1 cellular context compared by ENCODE assay signal in genomic region chr2:11483806-11484147, GRCh38.
TF ChIP-seq lines count a peak whose summit lies in the region.

No MANE protein-coding gene starts in this region.

TF ChIP-seq in HEK293, 187 proteins besides CTCF, POLR2A, EP300 and RAD21 (continued from another document):
- TF ChIP-seq, protein P1, sequence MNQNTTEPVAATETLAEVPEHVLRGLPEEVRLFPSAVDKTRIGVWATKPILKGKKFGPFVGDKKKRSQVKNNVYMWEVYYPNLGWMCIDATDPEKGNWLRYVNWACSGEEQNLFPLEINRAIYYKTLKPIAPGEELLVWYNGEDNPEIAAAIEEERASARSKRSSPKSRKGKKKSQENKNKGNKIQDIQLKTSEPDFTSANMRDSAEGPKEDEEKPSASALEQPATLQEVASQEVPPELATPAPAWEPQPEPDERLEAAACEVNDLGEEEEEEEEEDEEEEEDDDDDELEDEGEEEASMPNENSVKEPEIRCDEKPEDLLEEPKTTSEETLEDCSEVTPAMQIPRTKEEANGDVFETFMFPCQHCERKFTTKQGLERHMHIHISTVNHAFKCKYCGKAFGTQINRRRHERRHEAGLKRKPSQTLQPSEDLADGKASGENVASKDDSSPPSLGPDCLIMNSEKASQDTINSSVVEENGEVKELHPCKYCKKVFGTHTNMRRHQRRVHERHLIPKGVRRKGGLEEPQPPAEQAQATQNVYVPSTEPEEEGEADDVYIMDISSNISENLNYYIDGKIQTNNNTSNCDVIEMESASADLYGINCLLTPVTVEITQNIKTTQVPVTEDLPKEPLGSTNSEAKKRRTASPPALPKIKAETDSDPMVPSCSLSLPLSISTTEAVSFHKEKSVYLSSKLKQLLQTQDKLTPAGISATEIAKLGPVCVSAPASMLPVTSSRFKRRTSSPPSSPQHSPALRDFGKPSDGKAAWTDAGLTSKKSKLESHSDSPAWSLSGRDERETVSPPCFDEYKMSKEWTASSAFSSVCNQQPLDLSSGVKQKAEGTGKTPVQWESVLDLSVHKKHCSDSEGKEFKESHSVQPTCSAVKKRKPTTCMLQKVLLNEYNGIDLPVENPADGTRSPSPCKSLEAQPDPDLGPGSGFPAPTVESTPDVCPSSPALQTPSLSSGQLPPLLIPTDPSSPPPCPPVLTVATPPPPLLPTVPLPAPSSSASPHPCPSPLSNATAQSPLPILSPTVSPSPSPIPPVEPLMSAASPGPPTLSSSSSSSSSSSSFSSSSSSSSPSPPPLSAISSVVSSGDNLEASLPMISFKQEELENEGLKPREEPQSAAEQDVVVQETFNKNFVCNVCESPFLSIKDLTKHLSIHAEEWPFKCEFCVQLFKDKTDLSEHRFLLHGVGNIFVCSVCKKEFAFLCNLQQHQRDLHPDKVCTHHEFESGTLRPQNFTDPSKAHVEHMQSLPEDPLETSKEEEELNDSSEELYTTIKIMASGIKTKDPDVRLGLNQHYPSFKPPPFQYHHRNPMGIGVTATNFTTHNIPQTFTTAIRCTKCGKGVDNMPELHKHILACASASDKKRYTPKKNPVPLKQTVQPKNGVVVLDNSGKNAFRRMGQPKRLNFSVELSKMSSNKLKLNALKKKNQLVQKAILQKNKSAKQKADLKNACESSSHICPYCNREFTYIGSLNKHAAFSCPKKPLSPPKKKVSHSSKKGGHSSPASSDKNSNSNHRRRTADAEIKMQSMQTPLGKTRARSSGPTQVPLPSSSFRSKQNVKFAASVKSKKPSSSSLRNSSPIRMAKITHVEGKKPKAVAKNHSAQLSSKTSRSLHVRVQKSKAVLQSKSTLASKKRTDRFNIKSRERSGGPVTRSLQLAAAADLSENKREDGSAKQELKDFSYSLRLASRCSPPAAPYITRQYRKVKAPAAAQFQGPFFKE (tag by site-specific recombination; IDR thresholded peaks at IDR 0.05; ENCODE audit: borderline replicate concordance): no peak
- TF ChIP-seq FEZF1 (tag by site-specific recombination; IDR thresholded peaks at IDR 0.05) (peak; percentile 88), BCL11A (tag by site-specific recombination; IDR thresholded peaks at IDR 0.05; ENCODE audit: low read depth) (no peak), ZNF501 (tag by site-specific recombination; IDR thresholded peaks at IDR 0.05) (no peak), ZNF843 (tag by site-specific recombination; IDR thresholded peaks at IDR 0.05) (peak; percentile 54; the same call in 1 of the 2 replicates), ZNF571 (tag by site-specific recombination; IDR thresholded peaks at IDR 0.05) (no peak), ZNF426 (tag by site-specific recombination; IDR thresholded peaks at IDR 0.05) (no peak), ZNF354C (tag by site-specific recombination; IDR thresholded peaks at IDR 0.05; ENCODE audit: borderline replicate concordance, low read depth) (no peak), ZFP41 (tag by site-specific recombination; IDR thresholded peaks at IDR 0.05; ENCODE audit: borderline replicate concordance) (no peak), KLF10 (tag by site-specific recombination; IDR thresholded peaks at IDR 0.05) (0 out of 2 replicates have a peak, but pooled peaks have one; percentile 27), ZBTB26 (tag by site-specific recombination; optimal IDR thresholded peaks at IDR 0.05) (no peak), TCF7L2 (IDR thresholded peaks at IDR 0.05; ENCODE audit: borderline replicate concordance, low read depth, low read length) (peak; percentile 66; the same call in 1 of the 2 replicates), ZNF664 (tag by site-specific recombination; IDR thresholded peaks at IDR 0.05) (no peak), ZFP3 (tag by site-specific recombination; IDR thresholded peaks at IDR 0.05; ENCODE audit: low read depth) (no peak), GLI2 (tag by site-specific recombination; IDR thresholded peaks at IDR 0.05; ENCODE audit: borderline replicate concordance, low read depth) (no peak; the same call in 1 of the 2 replicates), ZNF837 (tag by site-specific recombination; IDR thresholded peaks at IDR 0.05) (no peak), PRDM6 (tag by site-specific recombination; IDR thresholded peaks at IDR 0.05) (peak; percentile 84), ZNF223 (tag by site-specific recombination; IDR thresholded peaks at IDR 0.05) (no peak), ZNF266 (tag by site-specific recombination; IDR thresholded peaks at IDR 0.05; ENCODE audit: low read depth) (no peak)
- TF ChIP-seq, protein P2, sequence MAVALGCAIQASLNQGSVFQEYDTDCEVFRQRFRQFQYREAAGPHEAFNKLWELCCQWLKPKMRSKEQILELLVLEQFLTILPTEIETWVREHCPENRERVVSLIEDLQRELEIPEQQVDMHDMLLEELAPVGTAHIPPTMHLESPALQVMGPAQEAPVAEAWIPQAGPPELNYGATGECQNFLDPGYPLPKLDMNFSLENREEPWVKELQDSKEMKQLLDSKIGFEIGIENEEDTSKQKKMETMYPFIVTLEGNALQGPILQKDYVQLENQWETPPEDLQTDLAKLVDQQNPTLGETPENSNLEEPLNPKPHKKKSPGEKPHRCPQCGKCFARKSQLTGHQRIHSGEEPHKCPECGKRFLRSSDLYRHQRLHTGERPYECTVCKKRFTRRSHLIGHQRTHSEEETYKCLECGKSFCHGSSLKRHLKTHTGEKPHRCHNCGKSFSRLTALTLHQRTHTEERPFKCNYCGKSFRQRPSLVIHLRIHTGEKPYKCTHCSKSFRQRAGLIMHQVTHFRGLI (tag by site-specific recombination; IDR thresholded peaks at IDR 0.05): no peak
- TF ChIP-seq, protein P3, sequence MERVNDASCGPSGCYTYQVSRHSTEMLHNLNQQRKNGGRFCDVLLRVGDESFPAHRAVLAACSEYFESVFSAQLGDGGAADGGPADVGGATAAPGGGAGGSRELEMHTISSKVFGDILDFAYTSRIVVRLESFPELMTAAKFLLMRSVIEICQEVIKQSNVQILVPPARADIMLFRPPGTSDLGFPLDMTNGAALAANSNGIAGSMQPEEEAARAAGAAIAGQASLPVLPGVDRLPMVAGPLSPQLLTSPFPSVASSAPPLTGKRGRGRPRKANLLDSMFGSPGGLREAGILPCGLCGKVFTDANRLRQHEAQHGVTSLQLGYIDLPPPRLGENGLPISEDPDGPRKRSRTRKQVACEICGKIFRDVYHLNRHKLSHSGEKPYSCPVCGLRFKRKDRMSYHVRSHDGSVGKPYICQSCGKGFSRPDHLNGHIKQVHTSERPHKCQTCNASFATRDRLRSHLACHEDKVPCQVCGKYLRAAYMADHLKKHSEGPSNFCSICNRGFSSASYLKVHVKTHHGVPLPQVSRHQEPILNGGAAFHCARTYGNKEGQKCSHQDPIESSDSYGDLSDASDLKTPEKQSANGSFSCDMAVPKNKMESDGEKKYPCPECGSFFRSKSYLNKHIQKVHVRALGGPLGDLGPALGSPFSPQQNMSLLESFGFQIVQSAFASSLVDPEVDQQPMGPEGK (tag by site-specific recombination; IDR thresholded peaks at IDR 0.05): no peak
